ENCODE assay signal across 8 cellular contexts in genomic region chr5:139844472-139845145, GRCh38. TPM values are rescaled to one million over a fixed set of nuclear protein-coding genes. Genes with fewer than 3 reads are reported as not detected.
DNase-seq lines count a peak whose midpoint lies in the region; ATAC-seq, FAIRE-seq and TF ChIP-seq lines count a peak whose summit lies in the region.

No MANE protein-coding gene starts in this region.

- H3K56ac ChIP-seq in H1 (replicated peaks; ENCODE audit: insufficient read length, low read depth, low read length) = no peak overlapping the region

- H3K36me3 ChIP-seq in H1 (ENCODE audit: control insufficient read depth in 2 of 4, insufficient read depth in 4 of 4, low read length in 3 of 4) (no peaks in the 10 kb centered on the region), mucosa of descending colon (ENCODE audit: low read depth) (no peaks in the 10 kb centered on the region)

- H3K9ac ChIP-seq in H1 (replicated peaks in 1 of 4; ENCODE audit: extremely low read depth in 1 of 4, low read depth in 3 of 4, low read length in 3 of 4) = no peak overlapping the region

- no peak for TF ChIP-seq POLR2A in H1 (IDR thresholded peaks at IDR 0.05; ENCODE audit: control extremely low read depth in 1 of 2, low read depth in 2 of 2, low read length in 2 of 2)

- H3K14ac ChIP-seq in H1 (ENCODE audit: insufficient read length) = no peak overlapping the region

- H3K18ac ChIP-seq in H1 (ENCODE audit: extremely low read depth, low read length) = no peak overlapping the region

- H4K91ac ChIP-seq in H1 (replicated peaks; ENCODE audit: insufficient read length, low read length) = no peak overlapping the region

- H3K23me2 ChIP-seq in H1 (ENCODE audit: low read depth, low read length) = peaks cover 5% of the 10 kb centered on the region; the same call in 1 of the 2 replicates

- no peak overlapping the region for H3K23ac ChIP-seq in H1 (ENCODE audit: insufficient read length)

- 38% methylated on average over 18 of the region's 18 CpGs; no CpG with 5 or more reads in 1 of the 2 experiments for WGBS in H1 (ENCODE audit: extremely low coverage in 1 of 2, insufficient coverage in 1 of 2, insufficient read length in 1 of 2, insufficient replicate concordance in 2 of 2, low coverage in 1 of 2, low lambda C conversion rate in 2 of 2, missing lambda C conversion rate in 1 of 2), 2 experiments

- H4K8ac ChIP-seq in H1 (ENCODE audit: extremely low read depth, insufficient read depth, low read length) = no peak overlapping the region

- H3K4me1 ChIP-seq in H1 (replicated peaks in 1 of 4; ENCODE audit: control insufficient read depth in 3 of 4, insufficient read depth in 4 of 4, low read length in 3 of 4) (peaks cover 0 to 2% (median 1%) of the 10 kb centered on the region in 4 experiments; a peak in 5 of 7 replicates), mucosa of descending colon (ENCODE audit: low read depth) (no peaks in the 10 kb centered on the region)

- no peak overlapping the region for H2BK12ac ChIP-seq in H1 (ENCODE audit: low read depth, low read length)

- H3K4me2 ChIP-seq in H1 (ENCODE audit: insufficient read depth in 1 of 2, low read depth in 2 of 2, low read length in 2 of 2) = peak overlapping the region in 1 of 2 experiments; percentile 38; a peak in 1 of 4 replicates

- H3K79me2 ChIP-seq in H1 (ENCODE audit: control insufficient read depth in 1 of 2, insufficient read depth in 2 of 2, low read length in 2 of 2) = no peaks in the 10 kb centered on the region

- H3K27ac ChIP-seq in H1 (ENCODE audit: low read depth, low read length) = no peak overlapping the region

- no peak for TF ChIP-seq EP300 in H1 (IDR thresholded peaks at IDR 0.05; ENCODE audit: borderline replicate concordance in 1 of 2, low read depth in 2 of 2, low read length in 2 of 2)

- H3K27me3 ChIP-seq in H1 (replicated peaks in 1 of 4; ENCODE audit: control insufficient read depth in 3 of 4, extremely low read depth in 1 of 4, insufficient read depth in 3 of 4, low read length in 3 of 4) = peaks cover 16 to 50% (median 44%) of the 10 kb centered on the region in 4 experiments

- H3K9me3 ChIP-seq in H1 (ENCODE audit: insufficient read depth in 2 of 2, low read depth in 1 of 2, low read length in 1 of 2) (no peaks in the 10 kb centered on the region), mucosa of descending colon (no peaks in the 10 kb centered on the region)

- H2AFZ ChIP-seq in H1 (ENCODE audit: low read length) = no peak overlapping the region

- DNase-seq in DMS153 (lab: John Stamatoyannopoulos, UW) (peak; percentile 0), NCI-H82 treated with DMSO at 0.1 percent for 48 hours (lab: John Stamatoyannopoulos, UW; ENCODE audit: unreplicated experiment) (peak; percentile 62), H1 (ENCODE audit: low read depth in 1 of 2, low spot score in 2 of 2) (peak; percentile 64 to 92), mucosa of descending colon (peak in 2 of 3 donors; percentile 75 to 82)
- DNase-seq in activated CD8-positive, alpha-beta memory T cell treated with anti-CD3 and anti-CD28 coated beads for 24 hours = peak; percentile 89
- peak; percentile 86 for DNase-seq in stimulated activated CD8-positive, alpha-beta memory T cell treated with anti-CD3 and anti-CD28 coated beads, Interleukin-4, amount 100 ng/mL, for 48 hours

- CTCF ChIA-PET in H1 (lab: Charles Lee; ENCODE audit: partially characterized antibody) = interaction anchor here (0.5 to 7.1 kb wide), 27 partner anchors 9 to 217 kb away, joined by 3 to 113 read pairs (median 5); partner anchors contain the start of gene PSD2

- no peak overlapping the region for H2BK5ac ChIP-seq in H1 (ENCODE audit: low read depth, low read length)

- peak; percentile 88 to 90 for TF ChIP-seq RAD21 in H1 (IDR thresholded peaks at IDR 0.05 in 1 of 2, conservative IDR thresholded peaks at IDR 0.05 in 1 of 2; ENCODE audit: low read depth in 2 of 2, low read length in 2 of 2)

- no peak overlapping the region for H4K5ac ChIP-seq in H1 (ENCODE audit: insufficient read length, low read depth, low read length)

- H2BK20ac ChIP-seq in H1 (ENCODE audit: low read length) = no peak overlapping the region

- TF ChIP-seq CTCF in H1 (IDR thresholded peaks at IDR 0.05; ENCODE audit: control extremely low read depth in 1 of 3, insufficient read depth in 1 of 3, low read depth in 1 of 3, low read length in 3 of 3) (peak; percentile 93 to 97 (median 96)), mucosa of descending colon (IDR thresholded peaks at IDR 0.05) (peak; percentile 59)

- H4K20me1 ChIP-seq in H1 (replicated peaks in 1 of 2; ENCODE audit: control insufficient read depth in 1 of 2, insufficient read depth in 2 of 2, low read length in 2 of 2) = peaks cover 3 to 7% of the 10 kb centered on the region in 2 experiments

- H2AK5ac ChIP-seq in H1 (ENCODE audit: low read depth, low read length) = no peak overlapping the region

- FAIRE-seq in H1 (lab: Jason Lieb, UNC) = no peak

- intact Hi-C loops in mucosa of descending colon (cut with DNase I, micrococcal nuclease) = no loop called here

- H2BK15ac ChIP-seq in H1 (ENCODE audit: low read length) = no peak overlapping the region

- ATAC-seq in HG02623 (IDR thresholded peaks at IDR 0.05; ENCODE audit: unreplicated experiment) (peak; percentile 35), mucosa of descending colon (peak; percentile 43), GM21723 (IDR thresholded peaks at IDR 0.05; ENCODE audit: unreplicated experiment) (no peak)

- no peak overlapping the region for H2BK120ac ChIP-seq in H1 (replicated peaks; ENCODE audit: low read depth, low read length)

- POLR2A ChIA-PET in H1 (lab: Charles Lee; ENCODE audit: partially characterized antibody) = interaction anchor here (1.0 to 1.6 kb wide), 2 partner anchors 79 to 123 kb away, joined by 3 to 4 read pairs; no protein-coding TSS in a partner anchor

- H3K4ac ChIP-seq in H1 (replicated peaks; ENCODE audit: insufficient read length, low read depth, low read length) = no peak overlapping the region

- H3K79me1 ChIP-seq in H1 (ENCODE audit: low read depth, low read length) = no peaks in the 10 kb centered on the region

- no peak overlapping the region for H3K4me3 ChIP-seq in H1 (ENCODE audit: extremely low read depth in 1 of 4, insufficient read depth in 2 of 4, low read depth in 3 of 4, low read length in 4 of 4)
- no peak overlapping the region for H3K4me3 ChIP-seq in mucosa of descending colon

TF ChIP-seq in H1, 55 proteins besides CTCF, POLR2A, EP300 and RAD21:
- TF ChIP-seq POU5F1 (IDR thresholded peaks at IDR 0.05; ENCODE audit: low read depth, low read length) (no peak), RXRA (IDR thresholded peaks at IDR 0.05; ENCODE audit: insufficient read depth, low read depth, low read length) (no peak), CREB1 (IDR thresholded peaks at IDR 0.05) (peak; percentile 47), SIN3A (conservative IDR thresholded peaks at IDR 0.05 in 1 of 2, IDR thresholded peaks at IDR 0.05 in 1 of 2; ENCODE audit: low read depth in 1 of 2, low read length in 2 of 2) (peak in 1 of 2 experiments; percentile 41; a peak in 1 of 4 replicates), JUND (IDR thresholded peaks at IDR 0.05; ENCODE audit: low read length) (0 out of 2 replicates have a peak, but pooled peaks have one; percentile 36)
TF ChIP-seq in H1: peak in this region for 3.

RNA-seq across cellular contexts. Expression of gene PSD2, which starts 49.0 kb away (rescaled TPM):
- total RNA-seq in H1 (2021; fragmentation: NEBNext Ultra II Directional; extraction: Animal tissue kit (Norgen Biotek cat#: 25700)) = 0.06 and 0.13 TPM in 2 replicates
- 0.14 and 0.25 TPM in 2 replicates for polyA plus RNA-seq in H1 (2011; rRNA removed)
- 0.23 TPM for polyA plus RNA-seq in H1 (2011; cell fraction: cytosol; rRNA removed)
- 0.48 TPM for polyA plus RNA-seq in H1 (2011; cell fraction: nucleus; rRNA removed)
- polyA plus RNA-seq in H1 (2012, experiment 1 of 2) = 0.09 to 0.24 TPM (median 0.15 TPM) in 4 replicates
- 0.14 TPM for polyA plus RNA-seq in H1 (2012, experiment 2 of 2)
- polyA plus RNA-seq in H1 (2013, experiment 1 of 2) = 0.06 TPM
- polyA plus RNA-seq in H1 (2013, experiment 2 of 2) = 0.09 TPM
- 0.17 TPM in 1 of 2 replicates, not detected in the other for polyA minus RNA-seq in H1 (2011; rRNA and poly(A)+ RNA removed)
- polyA minus RNA-seq in H1 (2011; cell fraction: cytosol; rRNA and poly(A)+ RNA removed) = not detected
- polyA minus RNA-seq in H1 (2011; cell fraction: nucleus; rRNA and poly(A)+ RNA removed) = 0.20 TPM
- total RNA-seq in mucosa of descending colon = under 1 TPM in 2 of 3 donors, not detected in 1; 0.07 to 0.25 TPM

Comparison
In these comparisons a context has a peak if more than half of its experiments do, and no peak if none do; other contexts are left out.
1. DNase-seq: peak in every context shown above with its lines; median percentile 89 in activated CD8-positive, alpha-beta memory T cell treated with anti-CD3 and anti-CD28 coated beads for 24 hours; 86 in stimulated activated CD8-positive, alpha-beta memory T cell treated with anti-CD3 and anti-CD28 coated beads, Interleukin-4, amount 100 ng/mL, for 48 hours; 78 in mucosa of descending colon; 78 in H1; 62 in NCI-H82 treated with DMSO at 0.1 percent for 48 hours; 0 in DMS153.